Comparison of ENCODE assay signal across 15 cellular contexts in genomic region chr6:52160468-52161104, GRCh38. TPM values are rescaled to one million over a fixed set of nuclear protein-coding genes. Genes with fewer than 3 reads are reported as not detected.
"Had no signal": no experiment of that assay in that cellular context is flagged by ENCODE, and none has a peak within 500 bp of the region (broad histone marks: within the 10 kb centered on the region; RNA-seq: fewer than 3 reads in every experiment).

No MANE protein-coding gene starts in this region.

- H3K27ac ChIP-seq: ascending aorta, neural progenitor cell, ovary, tibial nerve, vagina had no signal

- H3K4me3 Mint-ChIP-seq: endodermal cell, neural progenitor cell had no signal

- DNase-seq: endodermal cell; erythroblast; hypothalamus; kidney glomerular epithelial cell; ovary; stimulated activated CD4-positive, alpha-beta T cell treated with anti-CD3 and anti-CD28 coated beads, Interleukin-12 subunit alpha, Interleukin-12 subunit beta, amount 100 ng/mL, for 4 hours; stimulated activated CD4-positive, alpha-beta T cell treated with anti-CD3 and anti-CD28 coated beads, Interleukin-4, amount 100 ng/mL, for 1 hour had no signal

- H3K4me3 ChIP-seq: ascending aorta, neural progenitor cell, ovary, tibial nerve, vagina had no signal

- H3K4me1 ChIP-seq: ascending aorta, vagina had no signal

- H3K36me3 ChIP-seq: ascending aorta, neural progenitor cell, ovary, tibial nerve, vagina had no signal

- H3K27ac Mint-ChIP-seq: endodermal cell, neural progenitor cell had no signal

- H3K27me3 ChIP-seq: ascending aorta, neural progenitor cell, ovary, tibial nerve, vagina had no signal

- H3K9me3 ChIP-seq: ascending aorta, ovary, tibial nerve, vagina had no signal

- H3K36me3 Mint-ChIP-seq: neural progenitor cell had no signal

RNA-seq across cellular contexts. Expression of gene IL17A, which starts 25.6 kb away (rescaled TPM):
- total RNA-seq: ascending aorta, bronchial epithelial cell, chondrocyte, dermis microvascular lymphatic vessel endothelial cell, endodermal cell, lower leg skin, ovary, tibial nerve, vagina had no signal
- polyA plus RNA-seq: ovary had no signal
